In genomic region chr5:16788957-16789356, GRCh38 we compare ENCODE assay signal across 1 cellular context.
TF ChIP-seq lines count a peak whose summit lies in the region.

No MANE protein-coding gene starts in this region.

TF ChIP-seq in GM12878, 131 proteins besides CTCF, POLR2A, EP300 and RAD21:
- TF ChIP-seq ZBTB40 (IDR thresholded peaks at IDR 0.05; ENCODE audit: borderline replicate concordance): peak; percentile 49; the same call in 1 of the 2 replicates
- no peak for TF ChIP-seq KDM1A (IDR thresholded peaks at IDR 0.05; ENCODE audit: borderline replicate concordance)
- no peak for TF ChIP-seq TAF1 (IDR thresholded peaks at IDR 0.05; ENCODE audit: borderline replicate concordance, low read depth, low read length)
TF ChIP-seq in GM12878: peak in this region for 1.
